ENCODE assay signal across 20 cellular contexts in genomic region chr1:101219919-101220695, GRCh38. TPM values are rescaled to one million over a fixed set of nuclear protein-coding genes. Genes with fewer than 3 reads are reported as not detected.
A peak's percentile ranks its signal among the peaks of the same experiment; 100 is the strongest.
DNase-seq lines count a peak whose midpoint lies in the region; ATAC-seq and TF ChIP-seq lines count a peak whose summit lies in the region.
"Had no signal": no experiment of that assay in that cellular context is flagged by ENCODE, and none has a peak within 500 bp of the region (broad histone marks: within the 10 kb centered on the region; RNA-seq: fewer than 3 reads in every experiment).

No MANE protein-coding gene starts in this region.

- peak; percentile 81 to 93 (median 90) for ATAC-seq in heart left ventricle
- ATAC-seq in HG03565 (IDR thresholded peaks at IDR 0.05; ENCODE audit: unreplicated experiment), result no peak
- ATAC-seq: left colon had no signal

- H3K9ac ChIP-seq in MM.1S (ENCODE audit: low read length), result no peak overlapping the region

- no peaks in the 10 kb centered on the region for H3K9me3 Mint-ChIP-seq in CD8-positive, alpha-beta memory T cell

- H3K4me2 ChIP-seq in MM.1S (ENCODE audit: low read depth, low read length), result no peak overlapping the region
- H3K4me2 ChIP-seq: smooth muscle cell had no signal

- no peak overlapping the region for H2AFZ ChIP-seq in MM.1S (ENCODE audit: low read length)

- H4K20me1 ChIP-seq in MM.1S (ENCODE audit: insufficient read depth, low read length), result no peaks in the 10 kb centered on the region

- H3F3A ChIP-seq in MM.1S (ENCODE audit: insufficient read depth, low read length), result no peaks in the 10 kb centered on the region

- H3K9me3 ChIP-seq in BE2C (no peaks in the 10 kb centered on the region), SJCRH30 (replicated peaks) (no peaks in the 10 kb centered on the region), heart left ventricle (no peaks in the 10 kb centered on the region), MM.1S (replicated peaks; ENCODE audit: insufficient read depth, low read length) (no peaks in the 10 kb centered on the region)
- no peaks in the 10 kb centered on the region for H3K9me3 ChIP-seq in CD8-positive, alpha-beta memory T cell (ENCODE audit: low read length)
- H3K9me3 ChIP-seq: esophagus muscularis mucosa, prostate gland, upper lobe of left lung had no signal

- H3K4me1 ChIP-seq in BE2C (no peaks in the 10 kb centered on the region; the same call in 1 of the 2 replicates), SJCRH30 (no peaks in the 10 kb centered on the region; the same call in 1 of the 2 replicates), heart left ventricle (peaks cover 0 to 9% (median 0%) of the 10 kb centered on the region in 12 donors), MM.1S (ENCODE audit: low read length) (no peaks in the 10 kb centered on the region)
- no peaks in the 10 kb centered on the region for H3K4me1 ChIP-seq in CD8-positive, alpha-beta memory T cell (ENCODE audit: insufficient read depth, low read length)
- H3K4me1 ChIP-seq: prostate gland had no signal

- H3K4me3 Mint-ChIP-seq in CD8-positive, alpha-beta memory T cell, result no peak overlapping the region

- POLR2A ChIA-PET in CD8-positive, alpha-beta memory T cell (lab: Charles Lee), result no interaction called here

- no peak overlapping the region for H3K27ac Mint-ChIP-seq in CD8-positive, alpha-beta memory T cell

- no peak for TF ChIP-seq POLR2A in heart left ventricle (IDR thresholded peaks at IDR 0.05)

- peaks cover 0 to 1% of the 10 kb centered on the region in 2 donors for H3K27me3 Mint-ChIP-seq in CD8-positive, alpha-beta memory T cell

- CTCF ChIA-PET in CD8-positive, alpha-beta memory T cell (lab: Charles Lee), result no interaction called here

- WGBS in heart left ventricle, 4 donors, result 65 to 81% (median 68%) methylated on average over 11 of the region's 11 CpGs

- DNase-seq in NCI-H1105 treated with DMSO at 0.1 percent for 48 hours (lab: John Stamatoyannopoulos, UW) (peak; percentile 21), NCI-H1105 (lab: John Stamatoyannopoulos, UW) (no peak), BE2C (peak; percentile 16), SJCRH30 (peak; percentile 19 to 50), heart left ventricle (peak; percentile 25 to 63 (median 57)), MM.1S (no peak)
- no peak for DNase-seq in CD8-positive, alpha-beta memory T cell
- DNase-seq: activated CD4-positive, alpha-beta T cell treated with anti-CD3 and anti-CD28 coated beads for 4 hours; activated gamma-delta T cell; effector CD4-positive, alpha-beta T cell; left colon; NCI-H2029 treated with DMSO at 0.1 percent for 48 hours; stimulated activated CD4-positive, alpha-beta T cell treated with anti-CD3 and anti-CD28 coated beads, Interleukin-4, amount 100 ng/mL, for 1 hour had no signal

- intact Hi-C loops in heart left ventricle (cut with DNase I), result no loop called here

- H3K36me3 ChIP-seq in BE2C (no peaks in the 10 kb centered on the region), SJCRH30 (no peaks in the 10 kb centered on the region), heart left ventricle (no peaks in the 10 kb centered on the region), MM.1S (replicated peaks; ENCODE audit: insufficient read depth, low read length) (no peaks in the 10 kb centered on the region)
- no peaks in the 10 kb centered on the region for H3K36me3 ChIP-seq in CD8-positive, alpha-beta memory T cell (ENCODE audit: insufficient read depth, low read length)
- H3K36me3 ChIP-seq: esophagus muscularis mucosa, prostate gland, upper lobe of left lung had no signal

- H3K79me2 ChIP-seq in MM.1S (ENCODE audit: low read length), result no peaks in the 10 kb centered on the region

- peaks cover 11 to 19% (median 17%) of the 10 kb centered on the region in 3 donors for H3K4me1 Mint-ChIP-seq in CD8-positive, alpha-beta memory T cell

- peaks cover 0 to 5% (median 2%) of the 10 kb centered on the region in 3 donors for H3K36me3 Mint-ChIP-seq in CD8-positive, alpha-beta memory T cell

- TF ChIP-seq CTCF in BE2C (IDR thresholded peaks at IDR 0.05; ENCODE audit: low read depth, low read length), result no peak
- TF ChIP-seq CTCF in heart left ventricle (IDR thresholded peaks at IDR 0.05), result no peak
- no peak for TF ChIP-seq CTCF in MM.1S (IDR thresholded peaks at IDR 0.05; ENCODE audit: low read length)

- H3K4me3 ChIP-seq in BE2C (ENCODE audit: low read depth, low read length) (no peak overlapping the region), SJCRH30 (no peak overlapping the region), heart left ventricle (no peak overlapping the region), MM.1S (ENCODE audit: low read length) (no peak overlapping the region)
- H3K4me3 ChIP-seq in CD8-positive, alpha-beta memory T cell (ENCODE audit: low read length), result no peak overlapping the region
- H3K4me3 ChIP-seq: esophagus muscularis mucosa, prostate gland, smooth muscle cell, upper lobe of left lung had no signal

- H3K27ac ChIP-seq in SJCRH30, result no peak overlapping the region
- peak overlapping the region in 5 of 12 donors; percentile 11 to 61 (median 33) for H3K27ac ChIP-seq in heart left ventricle
- no peak overlapping the region for H3K27ac ChIP-seq in MM.1S (ENCODE audit: low read length)
- H3K27ac ChIP-seq in CD8-positive, alpha-beta memory T cell (ENCODE audit: low read depth, low read length), result no peak overlapping the region
- H3K27ac ChIP-seq: esophagus muscularis mucosa, HL-60, prostate gland had no signal

- H3K27me3 ChIP-seq in BE2C (no peaks in the 10 kb centered on the region), SJCRH30 (no peaks in the 10 kb centered on the region), heart left ventricle (no peaks in the 10 kb centered on the region), MM.1S (replicated peaks; ENCODE audit: insufficient read depth, low read length) (no peaks in the 10 kb centered on the region)
- H3K27me3 ChIP-seq in CD8-positive, alpha-beta memory T cell (ENCODE audit: insufficient read depth, low read length, poor library complexity, severe bottlenecking), result no peaks in the 10 kb centered on the region
- H3K27me3 ChIP-seq: esophagus muscularis mucosa, upper lobe of left lung had no signal

- H3K9me2 ChIP-seq in MM.1S (replicated peaks; ENCODE audit: insufficient read depth, low read length), result no peaks in the 10 kb centered on the region

RNA-seq across cellular contexts. Expression of gene S1PR1, which starts 16.7 kb away (rescaled TPM):
- 8.5 TPM for polyA plus RNA-seq in BE2C (2012; ENCODE audit: insufficient read depth, insufficient read length, low read depth)
- 21.6 and 22.4 TPM in 2 replicates for total RNA-seq in SJCRH30 (2014; rRNA removed; shearing (Covaris generic))
- total RNA-seq in heart left ventricle, result 100 to 1,000 TPM in 2 of 9 donors, 10 to 100 TPM in 7; 40.6 to 175 (median 61.7) TPM
- polyA plus RNA-seq in heart left ventricle, result 10 to 100 TPM; 37.0 to 60.6 TPM
- 100 to 1,000 TPM; 118 to 123 TPM for total RNA-seq in CD8-positive, alpha-beta memory T cell
- 203 TPM for polyA plus RNA-seq in CD8-positive, alpha-beta memory T cell
- polyA plus RNA-seq: neural cell had no signal

Comparison
In these comparisons a context has a peak if more than half of its experiments do, and no peak if none do; other contexts are left out.
1. DNase-seq: peak in NCI-H1105 treated with DMSO at 0.1 percent for 48 hours (single experiment), BE2C (single experiment), SJCRH30 (2 of 2) and heart left ventricle (5 of 5); none in NCI-H1105 (single experiment), MM.1S (single experiment) and CD8-positive, alpha-beta memory T cell (0 of 5).